In the genomic region with DNA sequence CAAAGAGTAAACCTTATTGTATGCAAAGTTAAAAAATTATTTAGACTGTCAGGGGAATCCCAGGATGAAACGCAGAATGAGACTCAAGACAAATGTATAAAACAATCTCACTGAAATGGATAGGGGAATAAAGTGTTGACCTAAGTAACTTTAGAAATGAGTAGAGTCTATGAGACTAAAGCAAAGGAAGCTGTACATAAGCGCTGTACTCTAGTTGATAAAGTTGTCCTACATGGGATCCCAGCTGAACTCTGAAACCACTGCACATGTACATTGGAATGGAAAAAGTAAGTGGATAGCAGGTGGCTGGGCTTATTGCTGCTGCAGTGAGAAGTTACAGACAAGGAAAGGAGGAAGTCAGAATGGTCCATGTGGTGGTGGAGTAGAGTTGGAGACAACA, we compare ENCODE assay signal across 7 cellular contexts. TPM values are rescaled to one million over a fixed set of nuclear protein-coding genes. Genes with fewer than 3 reads are reported as not detected.
"Had no signal": no experiment of that assay in that cellular context is flagged by ENCODE, and none has a peak within 500 bp of the region (broad histone marks: within the 10 kb centered on the region; RNA-seq: fewer than 3 reads in every experiment).

No MANE protein-coding gene starts in this region.

- DNase-seq: GM23248, GOT3, H7, KBM-7 had no signal

- H3K4me1 ChIP-seq: HAP-1 had no signal

- H3K4me3 ChIP-seq: GM23248, HAP-1 had no signal

- ATAC-seq: HCT116 had no signal

- H3K36me3 ChIP-seq: HAP-1 had no signal

- H3K27ac ChIP-seq: GM23248 had no signal

RNA-seq across cellular contexts. Expression of a gene that starts 18.7 kb away (rescaled TPM):
- total RNA-seq: GM23248, H4 had no signal
